ENCODE assay signal across 8 cellular contexts in the genomic region with DNA sequence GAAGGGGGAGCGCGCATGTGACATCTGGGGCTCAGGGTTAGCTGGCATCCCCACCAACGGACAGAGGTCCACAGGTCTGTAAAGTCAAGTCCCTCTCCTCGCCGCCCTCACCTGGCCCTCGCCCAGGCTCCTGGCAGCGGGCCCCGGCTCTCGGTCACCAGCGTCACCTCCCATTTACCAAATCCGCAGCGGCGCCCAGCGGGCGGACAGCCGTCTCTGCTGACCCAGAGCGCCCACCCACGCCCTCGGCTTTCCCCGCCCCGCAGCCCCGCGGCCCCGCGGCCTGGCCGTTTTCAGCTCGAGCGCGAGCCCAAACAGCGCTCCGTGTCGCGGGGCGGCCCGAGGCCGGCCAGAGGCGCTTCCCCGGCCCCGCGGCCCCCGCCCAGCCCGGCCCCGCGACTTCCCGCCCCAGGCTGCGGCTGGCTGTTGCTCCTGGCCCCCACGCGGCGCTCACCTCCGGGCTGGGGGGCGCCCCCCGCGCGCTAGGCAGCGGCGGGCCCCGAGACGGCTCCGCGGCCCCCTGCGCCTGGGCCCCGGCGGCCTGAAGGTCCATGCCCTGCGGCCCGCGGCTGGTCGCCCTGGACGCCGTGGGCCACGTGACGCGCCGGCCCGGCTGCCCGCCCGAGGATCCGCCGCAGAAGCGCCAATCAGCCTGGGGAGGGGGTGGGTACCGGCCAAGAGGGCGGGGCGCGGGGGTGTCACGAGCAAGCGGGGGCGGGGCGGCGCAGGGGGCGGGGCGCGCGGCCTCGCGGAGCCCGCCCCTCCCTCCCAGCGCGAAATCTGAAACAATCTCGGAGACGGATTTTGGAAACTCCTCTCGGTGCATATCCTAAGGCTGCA. TPM values are rescaled to one million over a fixed set of nuclear protein-coding genes. Genes with fewer than 3 reads are reported as not detected.
A peak's percentile ranks its signal among the peaks of the same experiment; 100 is the strongest.
DNase-seq lines count a peak whose midpoint lies in the region; ATAC-seq and TF ChIP-seq lines count a peak whose summit lies in the region.

COPRS (minus strand) TSS at position 598 of the 840 bp plus-strand sequence; CDS start at position 553, 45 bp downstream.

- H3K27ac Mint-ChIP-seq in nephron = peak within 1 kb of the TSS in 2 of 3 experiments; percentile 26 to 50

- H3K9me3 Mint-ChIP-seq in nephron = no peaks in the 10 kb centered on the region

- in situ Hi-C loops in KBM-7 (cut with MboI; ENCODE audit: low pct_unique_long_range_greater_than_20kb, low sequenced_read_pairs) = no loop called here

- peak; percentile 52 for DNase-seq in KBM-7
- peak; percentile 37 to 79 for DNase-seq in SHP77 (lab: John Stamatoyannopoulos, UW)
- DNase-seq in activated effector memory CD4-positive, alpha-beta T cell treated with Interleukin-2 at 50 U/mL for 16 hours = peak; percentile 70
- peak; percentile 82 for DNase-seq in fibroblast of the aortic adventitia (ENCODE audit: low read depth)
- peak; percentile 87 for DNase-seq in stimulated activated naive CD8-positive, alpha-beta T cell treated with anti-CD3 and anti-CD28 coated beads, Interleukin-15, Interleukin-2, amounts not matched to agents 100 U/mL and 50 U/mL, for 24 hours

- H3K4me3 ChIP-seq in fibroblast of the aortic adventitia (ENCODE audit: low read depth, low read length) = peak within 1 kb of the TSS; percentile 84

- H3K27me3 Mint-ChIP-seq in nephron (ENCODE audit: low read depth) = no peaks in the 10 kb centered on the region

- peak within 1 kb of the TSS; percentile 85 to 89 (median 85) for H3K4me3 Mint-ChIP-seq in nephron

- TF ChIP-seq CTCF in C4-2B (conservative IDR thresholded peaks at IDR 0.05) (no peak; the same call in none of the 2 replicates), fibroblast of the aortic adventitia (IDR thresholded peaks at IDR 0.05; ENCODE audit: insufficient read depth, low read length) (peak; percentile 24), nephron (IDR thresholded peaks at IDR 0.05; ENCODE audit: unreplicated experiment in 3 of 3) (no peak)

- H3K4me1 Mint-ChIP-seq in nephron = peaks cover 17% of the 10 kb centered on the region

- peaks cover 16% of the 10 kb centered on the region for H3K36me3 Mint-ChIP-seq in nephron (ENCODE audit: low read depth)

- peak within 1 kb of the TSS; percentile 90 for H3K27ac ChIP-seq in C4-2B

- ATAC-seq in GM19467 (IDR thresholded peaks at IDR 0.05; ENCODE audit: unreplicated experiment) = peak; percentile 57
- ATAC-seq in stimulated activated naive CD8-positive, alpha-beta T cell treated with anti-CD3 and anti-CD28 coated beads, Interleukin-15, Interleukin-2, amounts not matched to agents 100 U/mL and 50 U/mL, for 24 hours = peak; percentile 83

RNA-seq across cellular contexts. Expression of gene COPRS, which starts in this region (rescaled TPM):
- 97.1 and 202 TPM in 2 replicates for total RNA-seq in fibroblast of the aortic adventitia (ENCODE audit: low replicate concordance)

Comparison
In these comparisons a context has a peak if more than half of its experiments do, and no peak if none do; other contexts are left out.
1. Peak in every context shown above with its lines: DNase-seq, ATAC-seq, H3K4me3 ChIP-seq and H3K27ac ChIP-seq.